In the genomic region with DNA sequence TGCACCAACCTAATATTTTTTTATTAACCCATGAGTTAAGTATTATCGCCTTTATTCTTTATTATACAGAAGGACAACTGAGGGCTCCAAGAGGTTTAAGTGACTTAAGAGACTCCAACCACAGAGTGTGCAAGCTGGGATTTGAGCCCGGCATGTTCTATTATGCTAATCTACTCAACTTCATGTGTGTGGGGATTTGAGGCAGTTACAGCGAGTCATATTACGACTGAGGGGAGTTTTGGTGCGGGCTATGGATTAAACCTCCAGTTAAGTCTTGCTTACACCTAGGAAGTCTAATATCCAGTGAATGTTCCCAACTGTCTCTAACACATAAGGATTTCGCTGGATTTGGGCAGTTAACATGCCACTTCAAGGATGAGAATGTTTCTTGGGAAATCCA, we compare ENCODE assay signal across 17 cellular contexts.
DNase-seq lines count a peak whose midpoint lies in the region; TF ChIP-seq lines count a peak whose summit lies in the region.
"Had no signal": no experiment of that assay in that cellular context is flagged by ENCODE, and none has a peak within 500 bp of the region (broad histone marks: within the 10 kb centered on the region; RNA-seq: fewer than 3 reads in every experiment).

No MANE protein-coding gene starts in this region.

- H3K27ac ChIP-seq in SK-N-MC: peak overlapping the region; percentile 54
- H3K27ac ChIP-seq: 22Rv1, RWPE1 had no signal

- H3K4me3 ChIP-seq in SK-N-MC: no peak overlapping the region

- H3K27me3 Mint-ChIP-seq in nephron (ENCODE audit: low read depth): no peaks in the 10 kb centered on the region
- no peaks in the 10 kb centered on the region for H3K27me3 Mint-ChIP-seq in activated CD4-positive, alpha-beta memory T cell treated with anti-CD3 and anti-CD28 coated beads, Interleukin-2, amount 10 ng/mL, durations not matched to agents 7 days and 5 days

- no peak overlapping the region for H3K4me3 Mint-ChIP-seq in nephron
- H3K4me3 Mint-ChIP-seq in activated CD4-positive, alpha-beta memory T cell treated with anti-CD3 and anti-CD28 coated beads, Interleukin-2, amount 10 ng/mL, durations not matched to agents 7 days and 5 days: no peak overlapping the region
- H3K4me3 Mint-ChIP-seq: CD4-positive, CD25-positive, alpha-beta regulatory T cell had no signal

- H3K9me3 Mint-ChIP-seq in nephron: peaks cover 31% of the 10 kb centered on the region
- peaks cover 4% of the 10 kb centered on the region for H3K9me3 Mint-ChIP-seq in activated CD4-positive, alpha-beta memory T cell treated with anti-CD3 and anti-CD28 coated beads, Interleukin-2, amount 10 ng/mL, durations not matched to agents 7 days and 5 days

- POLR2A ChIA-PET in activated CD4-positive, alpha-beta memory T cell treated with anti-CD3 and anti-CD28 coated beads, Interleukin-2, amount 10 ng/mL, durations not matched to agents 7 days and 5 days (lab: Charles Lee): no interaction called here

- no peaks in the 10 kb centered on the region for H3K4me1 Mint-ChIP-seq in nephron
- H3K4me1 Mint-ChIP-seq in activated CD4-positive, alpha-beta memory T cell treated with anti-CD3 and anti-CD28 coated beads, Interleukin-2, amount 10 ng/mL, durations not matched to agents 7 days and 5 days: no peaks in the 10 kb centered on the region
- H3K4me1 Mint-ChIP-seq: CD4-positive, CD25-positive, alpha-beta regulatory T cell had no signal

- H3K9me3 ChIP-seq in SK-N-MC (ENCODE audit: low read depth, low read length): no peaks in the 10 kb centered on the region

- TF ChIP-seq CTCF in nephron (IDR thresholded peaks at IDR 0.05; ENCODE audit: unreplicated experiment in 3 of 3) (no peak), GM20000 (IDR thresholded peaks at IDR 0.05; ENCODE audit: extremely low read depth, missing control alignments) (no peak)

- H3K9ac ChIP-seq in SK-N-MC (ENCODE audit: insufficient read length): no peak overlapping the region

- H3K36me3 ChIP-seq in SK-N-MC (ENCODE audit: insufficient read depth, low read length): no peaks in the 10 kb centered on the region

- peak overlapping the region; percentile 63 to 73 (median 72) for H3K27ac Mint-ChIP-seq in nephron
- H3K27ac Mint-ChIP-seq in activated CD4-positive, alpha-beta memory T cell treated with anti-CD3 and anti-CD28 coated beads, Interleukin-2, amount 10 ng/mL, durations not matched to agents 7 days and 5 days: no peak overlapping the region
- H3K27ac Mint-ChIP-seq: CD4-positive, CD25-positive, alpha-beta regulatory T cell had no signal

- CTCF ChIA-PET in activated CD4-positive, alpha-beta memory T cell treated with anti-CD3 and anti-CD28 coated beads, Interleukin-2, amount 10 ng/mL, durations not matched to agents 7 days and 5 days (lab: Charles Lee): no interaction called here

- peak; percentile 41 for DNase-seq in NCI-H82 (lab: John Stamatoyannopoulos, UW)
- DNase-seq in NCI-H82 treated with DMSO at 0.1 percent for 48 hours (lab: John Stamatoyannopoulos, UW; ENCODE audit: unreplicated experiment): no peak
- peak; percentile 45 for DNase-seq in SK-N-MC (ENCODE audit: low read depth, low spot score)
- DNase-seq in GM20000 (ENCODE audit: low spot score): no peak
- DNase-seq in CD1c-positive myeloid dendritic cell (ENCODE audit: extremely low spot score): no peak
- no peak for DNase-seq in OCI-M1 (lab: John Stamatoyannopoulos, UW)
- DNase-seq in activated CD4-positive, alpha-beta memory T cell treated with anti-CD3 and anti-CD28 coated beads, Interleukin-2, amount 10 ng/mL, durations not matched to agents 7 days and 5 days: no peak
- DNase-seq: CD4-positive, CD25-positive, alpha-beta regulatory T cell; COR-L47; GOT3; KBM-7; NCI-H1105; NCI-H1694; NCI-H2081 treated with DMSO at 0.1 percent for 48 hours had no signal

- H3K36me3 Mint-ChIP-seq in nephron (ENCODE audit: low read depth): peaks cover 5% of the 10 kb centered on the region
- no peaks in the 10 kb centered on the region for H3K36me3 Mint-ChIP-seq in activated CD4-positive, alpha-beta memory T cell treated with anti-CD3 and anti-CD28 coated beads, Interleukin-2, amount 10 ng/mL, durations not matched to agents 7 days and 5 days (ENCODE audit: low read depth)
- H3K36me3 Mint-ChIP-seq: CD4-positive, CD25-positive, alpha-beta regulatory T cell had no signal

Comparison
In these comparisons a context has a peak if more than half of its experiments do, and no peak if none do; other contexts are left out.
1. DNase-seq: peak in NCI-H82 (single experiment) and SK-N-MC (single experiment); none in NCI-H82 treated with DMSO at 0.1 percent for 48 hours (single experiment), GM20000 (single experiment), CD1c-positive myeloid dendritic cell (single experiment), OCI-M1 (single experiment) and activated CD4-positive, alpha-beta memory T cell treated with anti-CD3 and anti-CD28 coated beads, Interleukin-2, amount 10 ng/mL, durations not matched to agents 7 days and 5 days (single experiment).